29 cellular contexts compared by ENCODE assay signal in genomic region chr1:65409927-65410326, GRCh38.
"Had no signal": no experiment of that assay in that cellular context is flagged by ENCODE, and none has a peak within 500 bp of the region (broad histone marks: within the 10 kb centered on the region; RNA-seq: fewer than 3 reads in every experiment).

No MANE protein-coding gene starts in this region.

- ATAC-seq: stimulated activated effector memory CD8-positive, alpha-beta T cell treated with anti-CD3 and anti-CD28 coated beads, Interleukin-12 subunit alpha, Interleukin-12 subunit beta, amount 100 ng/mL, for 72 hours; stimulated activated memory B cell treated with anti-CD40 and anti-IgM and Interleukin-4, amounts not matched to agents 10 μg/mL and 1 μg/mL and 100 μg/mL, for 72 hours; stimulated activated naive B cell treated with anti-CD40 and anti-IgM and Interleukin-4, amounts not matched to agents 10 μg/mL and 1 μg/mL and 100 μg/mL, for 72 hours; stimulated activated naive CD8-positive, alpha-beta T cell treated with anti-CD3 and anti-CD28 coated beads, Interleukin-15, amount 100 ng/mL, for 72 hours; stimulated activated naive CD8-positive, alpha-beta T cell treated with anti-CD3 and anti-CD28 coated beads, Interleukin-15, Interleukin-2, amounts not matched to agents 100 U/mL and 50 U/mL, for 24 hours; upper lobe of right lung had no signal

- H3K27me3 ChIP-seq: stomach, suprapubic skin, testis, thyroid gland, tibial artery, tibial nerve, transverse colon, upper lobe of left lung, upper lobe of right lung, uterus, vagina had no signal

- H3K27ac Mint-ChIP-seq: stimulated activated effector memory CD8-positive, alpha-beta T cell treated with anti-CD3 and anti-CD28 coated beads, Interleukin-12 subunit alpha, Interleukin-12 subunit beta, amount 100 ng/mL, for 72 hours; stimulated activated memory B cell treated with anti-CD40 and anti-IgM and Interleukin-4, amounts not matched to agents 10 μg/mL and 1 μg/mL and 100 μg/mL, for 72 hours; stimulated activated naive B cell treated with anti-CD40 and anti-IgM and Interleukin-4, amounts not matched to agents 10 μg/mL and 1 μg/mL and 100 μg/mL, for 72 hours; stimulated activated naive CD8-positive, alpha-beta T cell treated with anti-CD3 and anti-CD28 coated beads, Interleukin-15, amount 100 ng/mL, for 72 hours; stimulated activated naive CD8-positive, alpha-beta T cell treated with anti-CD3 and anti-CD28 coated beads, Interleukin-15, Interleukin-2, amounts not matched to agents 100 ng/mL and 50 ng/mL, for 24 hours; type B pancreatic cell had no signal

- H3K27ac ChIP-seq: stomach, suprapubic skin, testis, thoracic aorta, thyroid gland, tibial artery, tibial nerve, transverse colon, upper lobe of left lung, upper lobe of right lung, uterus, vagina had no signal

- H3K4me1 ChIP-seq: stomach, suprapubic skin, testis, thyroid gland, tibial artery, tibial nerve, transverse colon, upper lobe of left lung, upper lobe of right lung, uterus, vagina had no signal

- H3K4me3 Mint-ChIP-seq: stimulated activated effector memory CD8-positive, alpha-beta T cell treated with anti-CD3 and anti-CD28 coated beads, Interleukin-12 subunit alpha, Interleukin-12 subunit beta, amount 100 ng/mL, for 72 hours; stimulated activated memory B cell treated with anti-CD40 and anti-IgM and Interleukin-4, amounts not matched to agents 10 μg/mL and 1 μg/mL and 100 μg/mL, for 72 hours; stimulated activated naive B cell treated with anti-CD40 and anti-IgM and Interleukin-4, amounts not matched to agents 10 μg/mL and 1 μg/mL and 100 μg/mL, for 72 hours; stimulated activated naive CD8-positive, alpha-beta T cell treated with anti-CD3 and anti-CD28 coated beads, Interleukin-15, amount 100 ng/mL, for 72 hours; stimulated activated naive CD8-positive, alpha-beta T cell treated with anti-CD3 and anti-CD28 coated beads, Interleukin-15, Interleukin-2, amounts not matched to agents 100 ng/mL and 50 ng/mL, for 24 hours; type B pancreatic cell had no signal

- H3K36me3 ChIP-seq: stomach, suprapubic skin, thoracic aorta, thyroid gland, transverse colon, upper lobe of left lung, upper lobe of right lung, uterus, vagina had no signal

- H3K4me3 ChIP-seq: stomach, suprapubic skin, testis, thoracic aorta, thyroid gland, tibial artery, tibial nerve, transverse colon, upper lobe of left lung, upper lobe of right lung, uterus, vagina had no signal

- H3K4me1 Mint-ChIP-seq: stimulated activated effector memory CD8-positive, alpha-beta T cell treated with anti-CD3 and anti-CD28 coated beads, Interleukin-12 subunit alpha, Interleukin-12 subunit beta, amount 100 ng/mL, for 72 hours; stimulated activated memory B cell treated with anti-CD40 and anti-IgM and Interleukin-4, amounts not matched to agents 10 μg/mL and 1 μg/mL and 100 μg/mL, for 72 hours; stimulated activated naive B cell treated with anti-CD40 and anti-IgM and Interleukin-4, amounts not matched to agents 10 μg/mL and 1 μg/mL and 100 μg/mL, for 72 hours; stimulated activated naive CD8-positive, alpha-beta T cell treated with anti-CD3 and anti-CD28 coated beads, Interleukin-15, amount 100 ng/mL, for 72 hours had no signal

- H3K36me3 Mint-ChIP-seq: stimulated activated effector memory CD8-positive, alpha-beta T cell treated with anti-CD3 and anti-CD28 coated beads, Interleukin-12 subunit alpha, Interleukin-12 subunit beta, amount 100 ng/mL, for 72 hours had no signal

- H3K9me3 Mint-ChIP-seq: stimulated activated effector memory CD8-positive, alpha-beta T cell treated with anti-CD3 and anti-CD28 coated beads, Interleukin-12 subunit alpha, Interleukin-12 subunit beta, amount 100 ng/mL, for 72 hours; stimulated activated memory B cell treated with anti-CD40 and anti-IgM and Interleukin-4, amounts not matched to agents 10 μg/mL and 1 μg/mL and 100 μg/mL, for 72 hours; stimulated activated naive B cell treated with anti-CD40 and anti-IgM and Interleukin-4, amounts not matched to agents 10 μg/mL and 1 μg/mL and 100 μg/mL, for 72 hours; stimulated activated naive CD8-positive, alpha-beta T cell treated with anti-CD3 and anti-CD28 coated beads, Interleukin-15, amount 100 ng/mL, for 72 hours; type B pancreatic cell had no signal

- H3K9me3 ChIP-seq: stomach, suprapubic skin, testis, thoracic aorta, thyroid gland, tibial artery, tibial nerve, transverse colon, upper lobe of left lung, upper lobe of right lung, uterus, vagina had no signal

- H3K27me3 Mint-ChIP-seq: stimulated activated naive CD8-positive, alpha-beta T cell treated with anti-CD3 and anti-CD28 coated beads, Interleukin-15, amount 100 ng/mL, for 72 hours; type B pancreatic cell had no signal

- FAIRE-seq: urothelium cell line had no signal

- DNase-seq: stimulated activated CD4-positive, alpha-beta T cell treated with anti-CD3 and anti-CD28 coated beads, Interleukin-2, amount 100 ng/mL, for 48 hours; stimulated activated CD4-positive, alpha-beta T cell treated with anti-CD3 and anti-CD28 coated beads, Interleukin-4, amount 100 ng/mL, for 1 hour; stimulated activated CD4-positive, alpha-beta T cell treated with anti-CD3 and anti-CD28 coated beads, Interleukin-4, amount 100 ng/mL, for 24 hours; stimulated activated CD4-positive, alpha-beta T cell treated with anti-CD3 and anti-CD28 coated beads, Interleukin-4, amount 100 ng/mL, for 4 hours; stimulated activated CD8-positive, alpha-beta memory T cell treated with anti-CD3 and anti-CD28 coated beads, Interleukin-4, amount 100 ng/mL, for 48 hours; stimulated activated naive B cell treated with anti-CD40 and anti-IgM and Interleukin-4, amounts not matched to agents 10 μg/mL and 1 μg/mL and 100 μg/mL, for 72 hours; stimulated activated naive CD4-positive, alpha-beta T cell; stimulated activated naive CD4-positive, alpha-beta T cell treated with Interleukin-2 at 50 U/mL for 16 hours; stimulated activated naive CD8-positive, alpha-beta T cell treated with anti-CD3 and anti-CD28 coated beads, Interleukin-15, amount 100 ng/mL, for 72 hours; stimulated activated naive CD8-positive, alpha-beta T cell treated with anti-CD3 and anti-CD28 coated beads, Interleukin-15, Interleukin-2, amounts not matched to agents 100 U/mL and 50 U/mL, for 24 hours; stomach; substantia nigra; testis; thyroid gland; tibial artery; transverse colon; trophoblast cell; upper lobe of left lung; upper lobe of right lung; uterus had no signal
